8 cellular contexts compared by ENCODE assay signal in the genomic region with DNA sequence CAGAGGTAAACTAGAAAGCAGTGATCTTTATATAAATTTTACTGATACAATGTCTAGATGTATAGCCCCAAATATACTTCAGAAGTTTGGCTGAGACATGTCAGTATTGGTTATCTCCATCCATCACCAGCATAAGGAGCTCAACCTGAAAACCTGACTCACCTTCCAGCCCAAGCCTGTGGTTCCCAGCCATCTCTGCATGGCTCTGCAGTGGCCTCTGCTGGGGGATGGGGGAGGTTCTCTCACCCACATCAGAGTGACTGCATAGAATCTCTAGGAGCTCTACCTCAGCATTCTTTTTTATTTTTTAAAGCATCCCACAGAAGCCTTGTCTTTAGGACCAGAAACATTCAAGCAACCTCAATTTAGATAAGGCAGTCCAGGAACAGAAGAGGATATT. TPM values are rescaled to one million over a fixed set of nuclear protein-coding genes. Genes with fewer than 3 reads are reported as not detected.
DNase-seq lines count a peak whose midpoint lies in the region; ATAC-seq and TF ChIP-seq lines count a peak whose summit lies in the region.

No MANE protein-coding gene starts in this region.

- CTCF ChIA-PET in naive thymus-derived CD4-positive, alpha-beta T cell (lab: Charles Lee) = interaction anchor here (0.6 to 2.2 kb wide), 11 partner anchors 9 to 318 kb away, joined by 3 to 22 read pairs (median 4); no protein-coding TSS in a partner anchor

- ATAC-seq in GM21528 (IDR thresholded peaks at IDR 0.05; ENCODE audit: low FRiP score, unreplicated experiment) = peak; percentile 83
- ATAC-seq in naive thymus-derived CD4-positive, alpha-beta T cell = peak; percentile 94

- peak overlapping the region in 3 of 4 donors; percentile 50 to 81 (median 61) for H3K4me3 Mint-ChIP-seq in IgD-negative memory B cell
- peak overlapping the region in 8 of 10 donors; percentile 3 to 60 (median 38) for H3K4me3 Mint-ChIP-seq in naive thymus-derived CD4-positive, alpha-beta T cell

- H3K36me3 Mint-ChIP-seq in IgD-negative memory B cell = peaks cover 3% of the 10 kb centered on the region
- peaks cover 0 to 7% (median 0%) of the 10 kb centered on the region in 5 donors for H3K36me3 Mint-ChIP-seq in naive thymus-derived CD4-positive, alpha-beta T cell

- peaks cover 44 to 65% (median 60%) of the 10 kb centered on the region in 3 donors for H3K4me1 Mint-ChIP-seq in IgD-negative memory B cell
- H3K4me1 Mint-ChIP-seq in naive thymus-derived CD4-positive, alpha-beta T cell = peaks cover 54 to 98% (median 93%) of the 10 kb centered on the region in 7 donors

- no peaks in the 10 kb centered on the region for H3K9me3 ChIP-seq in naive thymus-derived CD4-positive, alpha-beta T cell (ENCODE audit: control insufficient read depth in 2 of 3, low read length in 3 of 3)
- no peaks in the 10 kb centered on the region for H3K9me3 ChIP-seq in testis

- TF ChIP-seq POLR2A in testis (IDR thresholded peaks at IDR 0.05) = no peak

- no peak for DNase-seq in GM06990 (ENCODE audit: extremely low read depth, insufficient read length)
- peak; percentile 50 for DNase-seq in activated CD4-positive, CD25-positive, alpha-beta regulatory T cell treated with anti-CD3 and anti-CD28 coated beads, Interleukin-2, amount 50 U/mL, for 16 hours (ENCODE audit: low read depth, low spot score)
- DNase-seq in central memory CD4-positive, alpha-beta T cell = peak; percentile 62
- peak; percentile 29 to 75 (median 60) for DNase-seq in naive thymus-derived CD4-positive, alpha-beta T cell
- peak; percentile 65 for DNase-seq in testis
- DNase-seq in GF-D8 (lab: John Stamatoyannopoulos, UW) = no peak

- H3K27me3 ChIP-seq in GM06990 (replicated peaks; ENCODE audit: control insufficient read depth, insufficient read depth, low read length) (no peaks in the 10 kb centered on the region), testis (no peaks in the 10 kb centered on the region)
- H3K27me3 ChIP-seq in naive thymus-derived CD4-positive, alpha-beta T cell (ENCODE audit: control insufficient read depth in 2 of 2, insufficient read depth in 2 of 2, low read length in 2 of 2) = no peaks in the 10 kb centered on the region

- TF ChIP-seq CTCF in GM06990 (IDR thresholded peaks at IDR 0.05; ENCODE audit: insufficient read depth, low read length, poor library complexity, severe bottlenecking) = peak; percentile 87
- peak in 1 of 3 experiments; percentile 35 for TF ChIP-seq CTCF in testis (IDR thresholded peaks at IDR 0.05)

- no peaks in the 10 kb centered on the region for H3K9me3 Mint-ChIP-seq in IgD-negative memory B cell
- H3K9me3 Mint-ChIP-seq in naive thymus-derived CD4-positive, alpha-beta T cell = no peaks in the 10 kb centered on the region

- no peak overlapping the region for H3K27ac ChIP-seq in naive thymus-derived CD4-positive, alpha-beta T cell (ENCODE audit: low read depth, low read length)
- H3K27ac ChIP-seq in testis = no peak overlapping the region

- peak overlapping the region in 2 of 3 donors; percentile 6 to 34 for H3K27ac Mint-ChIP-seq in IgD-negative memory B cell
- H3K27ac Mint-ChIP-seq in naive thymus-derived CD4-positive, alpha-beta T cell = peak overlapping the region in 6 of 9 donors; percentile 21 to 87 (median 63)

- POLR2A ChIA-PET in naive thymus-derived CD4-positive, alpha-beta T cell (lab: Charles Lee) = interaction anchor here (1.0 to 1.1 kb wide), 2 partner anchors 22 to 25 kb away, joined by 4 read pairs; no protein-coding TSS in a partner anchor

- intact Hi-C loops in naive thymus-derived CD4-positive, alpha-beta T cell (cut with micrococcal nuclease) = loop anchor here (1.0 to 5.0 kb wide), 5 partner anchors 24 to 198 kb away; no protein-coding TSS in a partner anchor
- intact Hi-C loops in testis (cut with DNase I; ENCODE audit: low total_unique reads) = no loop called here

- H3K36me3 ChIP-seq in GM06990 (ENCODE audit: control insufficient read depth, insufficient read depth, low read length) (no peaks in the 10 kb centered on the region), testis (ENCODE audit: low read depth, missing control alignments) (no peaks in the 10 kb centered on the region)
- no peaks in the 10 kb centered on the region for H3K36me3 ChIP-seq in naive thymus-derived CD4-positive, alpha-beta T cell (ENCODE audit: control insufficient read depth in 2 of 3, insufficient read depth in 3 of 3, low read length in 3 of 3)

- H3K4me3 ChIP-seq in GM06990 (replicated peaks; ENCODE audit: low read depth, low read length) (no peak overlapping the region), testis (no peak overlapping the region)
- no peak overlapping the region for H3K4me3 ChIP-seq in naive thymus-derived CD4-positive, alpha-beta T cell (ENCODE audit: low read length)

- peaks cover 35 to 43% of the 10 kb centered on the region in 2 donors for H3K4me1 ChIP-seq in naive thymus-derived CD4-positive, alpha-beta T cell (ENCODE audit: control insufficient read depth in 2 of 2, insufficient read depth in 2 of 2, low read length in 2 of 2)
- H3K4me1 ChIP-seq in testis = peaks cover 14% of the 10 kb centered on the region

- no peaks in the 10 kb centered on the region for H3K27me3 Mint-ChIP-seq in IgD-negative memory B cell
- H3K27me3 Mint-ChIP-seq in naive thymus-derived CD4-positive, alpha-beta T cell = no peaks in the 10 kb centered on the region

RNA-seq across cellular contexts. Expression of a gene that starts 27.3 kb away (rescaled TPM):
- polyA plus RNA-seq in IgD-negative memory B cell (9.4 TPM), testis (ENCODE audit: insufficient read depth, low read depth, low replicate concordance) (172 TPM)
- 100 to 1,000 TPM; 175 to 261 (median 178) TPM for total RNA-seq in naive thymus-derived CD4-positive, alpha-beta T cell
- polyA plus RNA-seq in naive thymus-derived CD4-positive, alpha-beta T cell = 1 to 10 TPM; 8.9 to 9.0 TPM
- total RNA-seq in testis = 100 to 1,000 TPM; 159 to 173 TPM

RNA-seq across cellular contexts. Expression of a gene that starts 54.3 kb away (rescaled TPM):
- not detected for polyA plus RNA-seq in IgD-negative memory B cell
- not detected for total RNA-seq in naive thymus-derived CD4-positive, alpha-beta T cell
- not detected for polyA plus RNA-seq in naive thymus-derived CD4-positive, alpha-beta T cell
- total RNA-seq in testis = 1 to 10 TPM; 2.2 to 3.8 TPM
- polyA plus RNA-seq in testis (ENCODE audit: insufficient read depth, low read depth, low replicate concordance) = 10.5 TPM

Comparison
In these comparisons a context has a peak if more than half of its experiments do, and no peak if none do; other contexts are left out.
1. DNase-seq: peak in activated CD4-positive, CD25-positive, alpha-beta regulatory T cell treated with anti-CD3 and anti-CD28 coated beads, Interleukin-2, amount 50 U/mL, for 16 hours (single experiment), central memory CD4-positive, alpha-beta T cell (single experiment), naive thymus-derived CD4-positive, alpha-beta T cell (9 of 9) and testis (single experiment); none in GM06990 (single experiment) and GF-D8 (single experiment).
2. RNA of a gene that starts 27.3 kb away (polyA plus RNA-seq): 172 TPM in testis (single experiment); 9.4 TPM in IgD-negative memory B cell (single experiment) and 8.9 to 9.0 TPM in naive thymus-derived CD4-positive, alpha-beta T cell; every median in the first group is over 10 times any median in the second.
3. RNA of a gene that starts 54.3 kb away (polyA plus RNA-seq): 10.5 TPM in testis (single experiment); not detected in IgD-negative memory B cell (single experiment) and not detected in naive thymus-derived CD4-positive, alpha-beta T cell; every median in the first group is over 10 times any median in the second.